1 cellular context compared by ENCODE assay signal in the genomic region with DNA sequence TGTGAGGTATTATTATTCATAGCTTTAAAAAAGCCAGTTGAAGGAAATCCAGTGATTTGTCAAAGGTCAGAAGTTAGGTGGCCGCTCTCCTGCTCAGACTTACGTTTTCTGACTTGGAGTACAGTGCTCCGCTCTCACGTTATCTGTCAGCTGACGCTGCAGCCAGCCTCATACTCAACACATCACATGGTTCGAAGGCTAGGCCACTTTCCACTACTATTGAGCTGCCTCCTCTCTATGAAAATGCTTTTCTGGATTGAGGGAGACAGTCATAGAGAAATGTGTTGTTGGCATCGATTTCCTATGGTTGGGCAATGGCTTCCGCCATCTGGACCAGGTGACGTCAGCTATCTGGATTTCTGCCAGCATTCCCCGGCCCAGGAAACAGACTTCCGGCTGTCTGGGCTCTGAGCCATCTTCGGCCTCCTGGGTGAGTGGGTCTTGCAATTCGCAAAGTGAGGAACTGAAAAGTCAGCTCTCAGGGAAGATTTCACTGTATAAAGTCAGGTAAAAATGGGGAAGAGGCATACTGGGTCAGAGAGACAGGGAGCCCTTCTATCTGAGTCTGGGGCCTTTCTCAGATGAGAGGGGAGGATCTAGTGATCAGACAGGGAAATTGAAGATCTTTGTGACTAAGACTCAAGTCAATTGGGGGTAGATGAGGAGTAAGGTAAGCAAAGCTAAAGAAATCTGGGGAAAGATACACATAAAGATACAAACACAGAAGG.
TF ChIP-seq lines count a peak whose summit lies in the region.

No MANE protein-coding gene starts in this region.

TF ChIP-seq in K562, 482 proteins besides CTCF, POLR2A, EP300 and RAD21 (continued from another document and continues in another):
- TF ChIP-seq, protein P1, sequence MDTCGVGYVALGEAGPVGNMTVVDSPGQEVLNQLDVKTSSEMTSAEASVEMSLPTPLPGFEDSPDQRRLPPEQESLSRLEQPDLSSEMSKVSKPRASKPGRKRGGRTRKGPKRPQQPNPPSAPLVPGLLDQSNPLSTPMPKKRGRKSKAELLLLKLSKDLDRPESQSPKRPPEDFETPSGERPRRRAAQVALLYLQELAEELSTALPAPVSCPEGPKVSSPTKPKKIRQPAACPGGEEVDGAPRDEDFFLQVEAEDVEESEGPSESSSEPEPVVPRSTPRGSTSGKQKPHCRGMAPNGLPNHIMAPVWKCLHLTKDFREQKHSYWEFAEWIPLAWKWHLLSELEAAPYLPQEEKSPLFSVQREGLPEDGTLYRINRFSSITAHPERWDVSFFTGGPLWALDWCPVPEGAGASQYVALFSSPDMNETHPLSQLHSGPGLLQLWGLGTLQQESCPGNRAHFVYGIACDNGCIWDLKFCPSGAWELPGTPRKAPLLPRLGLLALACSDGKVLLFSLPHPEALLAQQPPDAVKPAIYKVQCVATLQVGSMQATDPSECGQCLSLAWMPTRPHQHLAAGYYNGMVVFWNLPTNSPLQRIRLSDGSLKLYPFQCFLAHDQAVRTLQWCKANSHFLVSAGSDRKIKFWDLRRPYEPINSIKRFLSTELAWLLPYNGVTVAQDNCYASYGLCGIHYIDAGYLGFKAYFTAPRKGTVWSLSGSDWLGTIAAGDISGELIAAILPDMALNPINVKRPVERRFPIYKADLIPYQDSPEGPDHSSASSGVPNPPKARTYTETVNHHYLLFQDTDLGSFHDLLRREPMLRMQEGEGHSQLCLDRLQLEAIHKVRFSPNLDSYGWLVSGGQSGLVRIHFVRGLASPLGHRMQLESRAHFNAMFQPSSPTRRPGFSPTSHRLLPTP (IDR thresholded peaks at IDR 0.05; ENCODE audit: borderline replicate concordance, extremely low read depth, insufficient read length) = no peak
- TF ChIP-seq NFE2 (IDR thresholded peaks at IDR 0.05; ENCODE audit: low read depth) = no peak
- no peak for TF ChIP-seq CREBBP (IDR thresholded peaks at IDR 0.05; ENCODE audit: low read depth, low read length)
- TF ChIP-seq, protein P2, sequence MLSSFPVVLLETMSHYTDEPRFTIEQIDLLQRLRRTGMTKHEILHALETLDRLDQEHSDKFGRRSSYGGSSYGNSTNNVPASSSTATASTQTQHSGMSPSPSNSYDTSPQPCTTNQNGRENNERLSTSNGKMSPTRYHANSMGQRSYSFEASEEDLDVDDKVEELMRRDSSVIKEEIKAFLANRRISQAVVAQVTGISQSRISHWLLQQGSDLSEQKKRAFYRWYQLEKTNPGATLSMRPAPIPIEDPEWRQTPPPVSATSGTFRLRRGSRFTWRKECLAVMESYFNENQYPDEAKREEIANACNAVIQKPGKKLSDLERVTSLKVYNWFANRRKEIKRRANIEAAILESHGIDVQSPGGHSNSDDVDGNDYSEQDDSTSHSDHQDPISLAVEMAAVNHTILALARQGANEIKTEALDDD (IDR thresholded peaks at IDR 0.05) = no peak
- no peak for TF ChIP-seq NCOA2 (IDR thresholded peaks at IDR 0.05; ENCODE audit: partially characterized antibody in 2 of 2)
- no peak for TF ChIP-seq ZSCAN29 (IDR thresholded peaks at IDR 0.05)
- TF ChIP-seq, protein P3, sequence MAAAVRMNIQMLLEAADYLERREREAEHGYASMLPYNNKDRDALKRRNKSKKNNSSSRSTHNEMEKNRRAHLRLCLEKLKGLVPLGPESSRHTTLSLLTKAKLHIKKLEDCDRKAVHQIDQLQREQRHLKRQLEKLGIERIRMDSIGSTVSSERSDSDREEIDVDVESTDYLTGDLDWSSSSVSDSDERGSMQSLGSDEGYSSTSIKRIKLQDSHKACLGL (CRISPR knock-in tag; IDR thresholded peaks at IDR 0.05; ENCODE audit: borderline replicate concordance, poor library complexity, severe bottlenecking) = no peak
- TF ChIP-seq SAFB (IDR thresholded peaks at IDR 0.05; ENCODE audit: borderline replicate concordance, low read depth, low read length) = no peak
- TF ChIP-seq POLR3A (IDR thresholded peaks at IDR 0.05; ENCODE audit: borderline replicate concordance, extremely low read depth, insufficient read depth, insufficient read length) = no peak
- TF ChIP-seq STAT5A (IDR thresholded peaks at IDR 0.05; ENCODE audit: borderline replicate concordance, low read length) = no peak
- TF ChIP-seq PHF21A (IDR thresholded peaks at IDR 0.05; ENCODE audit: borderline replicate concordance, low read depth) = no peak
- TF ChIP-seq CSDE1 (IDR thresholded peaks at IDR 0.05) = peak in 1 of 2 experiments; percentile 66; a peak in 1 of 4 replicates
- TF ChIP-seq SRSF7 (optimal IDR thresholded peaks at IDR 0.05; ENCODE audit: low read depth, low read length) = no peak
- no peak for TF ChIP-seq ZNF347 (CRISPR knock-in tag; IDR thresholded peaks at IDR 0.05; ENCODE audit: low read depth)
- TF ChIP-seq PURB (CRISPR knock-in tag; IDR thresholded peaks at IDR 0.05; ENCODE audit: low read depth) = no peak
- TF ChIP-seq, protein P4, sequence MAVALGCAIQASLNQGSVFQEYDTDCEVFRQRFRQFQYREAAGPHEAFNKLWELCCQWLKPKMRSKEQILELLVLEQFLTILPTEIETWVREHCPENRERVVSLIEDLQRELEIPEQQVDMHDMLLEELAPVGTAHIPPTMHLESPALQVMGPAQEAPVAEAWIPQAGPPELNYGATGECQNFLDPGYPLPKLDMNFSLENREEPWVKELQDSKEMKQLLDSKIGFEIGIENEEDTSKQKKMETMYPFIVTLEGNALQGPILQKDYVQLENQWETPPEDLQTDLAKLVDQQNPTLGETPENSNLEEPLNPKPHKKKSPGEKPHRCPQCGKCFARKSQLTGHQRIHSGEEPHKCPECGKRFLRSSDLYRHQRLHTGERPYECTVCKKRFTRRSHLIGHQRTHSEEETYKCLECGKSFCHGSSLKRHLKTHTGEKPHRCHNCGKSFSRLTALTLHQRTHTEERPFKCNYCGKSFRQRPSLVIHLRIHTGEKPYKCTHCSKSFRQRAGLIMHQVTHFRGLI (CRISPR knock-in tag; IDR thresholded peaks at IDR 0.05) = peak; percentile 91
- TF ChIP-seq, protein P5, sequence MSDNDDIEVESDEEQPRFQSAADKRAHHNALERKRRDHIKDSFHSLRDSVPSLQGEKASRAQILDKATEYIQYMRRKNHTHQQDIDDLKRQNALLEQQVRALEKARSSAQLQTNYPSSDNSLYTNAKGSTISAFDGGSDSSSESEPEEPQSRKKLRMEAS (CRISPR knock-in tag; IDR thresholded peaks at IDR 0.05) = peak; percentile 69; the same call in 1 of the 2 replicates
- TF ChIP-seq FOSL1 (tag; conservative IDR thresholded peaks at IDR 0.05) = peak; percentile 90
- no peak for TF ChIP-seq NFE2L1 (tag; IDR thresholded peaks at IDR 0.05; ENCODE audit: borderline replicate concordance, low read depth)
- TF ChIP-seq, protein P6, sequence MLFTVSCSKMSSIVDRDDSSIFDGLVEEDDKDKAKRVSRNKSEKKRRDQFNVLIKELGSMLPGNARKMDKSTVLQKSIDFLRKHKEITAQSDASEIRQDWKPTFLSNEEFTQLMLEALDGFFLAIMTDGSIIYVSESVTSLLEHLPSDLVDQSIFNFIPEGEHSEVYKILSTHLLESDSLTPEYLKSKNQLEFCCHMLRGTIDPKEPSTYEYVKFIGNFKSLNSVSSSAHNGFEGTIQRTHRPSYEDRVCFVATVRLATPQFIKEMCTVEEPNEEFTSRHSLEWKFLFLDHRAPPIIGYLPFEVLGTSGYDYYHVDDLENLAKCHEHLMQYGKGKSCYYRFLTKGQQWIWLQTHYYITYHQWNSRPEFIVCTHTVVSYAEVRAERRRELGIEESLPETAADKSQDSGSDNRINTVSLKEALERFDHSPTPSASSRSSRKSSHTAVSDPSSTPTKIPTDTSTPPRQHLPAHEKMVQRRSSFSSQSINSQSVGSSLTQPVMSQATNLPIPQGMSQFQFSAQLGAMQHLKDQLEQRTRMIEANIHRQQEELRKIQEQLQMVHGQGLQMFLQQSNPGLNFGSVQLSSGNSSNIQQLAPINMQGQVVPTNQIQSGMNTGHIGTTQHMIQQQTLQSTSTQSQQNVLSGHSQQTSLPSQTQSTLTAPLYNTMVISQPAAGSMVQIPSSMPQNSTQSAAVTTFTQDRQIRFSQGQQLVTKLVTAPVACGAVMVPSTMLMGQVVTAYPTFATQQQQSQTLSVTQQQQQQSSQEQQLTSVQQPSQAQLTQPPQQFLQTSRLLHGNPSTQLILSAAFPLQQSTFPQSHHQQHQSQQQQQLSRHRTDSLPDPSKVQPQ (CRISPR knock-in tag; IDR thresholded peaks at IDR 0.05; ENCODE audit: borderline replicate concordance) = peak; percentile 85; the same call in 1 of the 2 replicates
- TF ChIP-seq, protein P7, sequence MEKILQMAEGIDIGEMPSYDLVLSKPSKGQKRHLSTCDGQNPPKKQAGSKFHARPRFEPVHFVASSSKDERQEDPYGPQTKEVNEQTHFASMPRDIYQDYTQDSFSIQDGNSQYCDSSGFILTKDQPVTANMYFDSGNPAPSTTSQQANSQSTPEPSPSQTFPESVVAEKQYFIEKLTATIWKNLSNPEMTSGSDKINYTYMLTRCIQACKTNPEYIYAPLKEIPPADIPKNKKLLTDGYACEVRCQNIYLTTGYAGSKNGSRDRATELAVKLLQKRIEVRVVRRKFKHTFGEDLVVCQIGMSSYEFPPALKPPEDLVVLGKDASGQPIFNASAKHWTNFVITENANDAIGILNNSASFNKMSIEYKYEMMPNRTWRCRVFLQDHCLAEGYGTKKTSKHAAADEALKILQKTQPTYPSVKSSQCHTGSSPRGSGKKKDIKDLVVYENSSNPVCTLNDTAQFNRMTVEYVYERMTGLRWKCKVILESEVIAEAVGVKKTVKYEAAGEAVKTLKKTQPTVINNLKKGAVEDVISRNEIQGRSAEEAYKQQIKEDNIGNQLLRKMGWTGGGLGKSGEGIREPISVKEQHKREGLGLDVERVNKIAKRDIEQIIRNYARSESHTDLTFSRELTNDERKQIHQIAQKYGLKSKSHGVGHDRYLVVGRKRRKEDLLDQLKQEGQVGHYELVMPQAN (IDR thresholded peaks at IDR 0.05; ENCODE audit: borderline replicate concordance) = no peak
- TF ChIP-seq XRCC4 (IDR thresholded peaks at IDR 0.05; ENCODE audit: extremely low read depth, insufficient read depth, insufficient read length) = no peak
- no peak for TF ChIP-seq FIP1L1 (IDR thresholded peaks at IDR 0.05; ENCODE audit: low read depth, low read length, poor library complexity, severe bottlenecking)
- TF ChIP-seq, protein P8, sequence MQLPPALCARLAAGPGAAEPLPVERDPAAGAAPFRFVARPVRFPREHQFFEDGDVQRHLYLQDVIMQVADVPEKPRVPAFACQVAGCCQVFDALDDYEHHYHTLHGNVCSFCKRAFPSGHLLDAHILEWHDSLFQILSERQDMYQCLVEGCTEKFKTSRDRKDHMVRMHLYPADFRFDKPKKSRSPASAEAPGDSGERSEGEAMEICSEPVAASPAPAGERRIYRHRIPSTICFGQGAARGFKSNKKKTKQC (CRISPR knock-in tag; IDR thresholded peaks at IDR 0.05) = 0 out of 2 replicates have a peak, but pooled peaks have one; percentile 61
- TF ChIP-seq, protein P9, sequence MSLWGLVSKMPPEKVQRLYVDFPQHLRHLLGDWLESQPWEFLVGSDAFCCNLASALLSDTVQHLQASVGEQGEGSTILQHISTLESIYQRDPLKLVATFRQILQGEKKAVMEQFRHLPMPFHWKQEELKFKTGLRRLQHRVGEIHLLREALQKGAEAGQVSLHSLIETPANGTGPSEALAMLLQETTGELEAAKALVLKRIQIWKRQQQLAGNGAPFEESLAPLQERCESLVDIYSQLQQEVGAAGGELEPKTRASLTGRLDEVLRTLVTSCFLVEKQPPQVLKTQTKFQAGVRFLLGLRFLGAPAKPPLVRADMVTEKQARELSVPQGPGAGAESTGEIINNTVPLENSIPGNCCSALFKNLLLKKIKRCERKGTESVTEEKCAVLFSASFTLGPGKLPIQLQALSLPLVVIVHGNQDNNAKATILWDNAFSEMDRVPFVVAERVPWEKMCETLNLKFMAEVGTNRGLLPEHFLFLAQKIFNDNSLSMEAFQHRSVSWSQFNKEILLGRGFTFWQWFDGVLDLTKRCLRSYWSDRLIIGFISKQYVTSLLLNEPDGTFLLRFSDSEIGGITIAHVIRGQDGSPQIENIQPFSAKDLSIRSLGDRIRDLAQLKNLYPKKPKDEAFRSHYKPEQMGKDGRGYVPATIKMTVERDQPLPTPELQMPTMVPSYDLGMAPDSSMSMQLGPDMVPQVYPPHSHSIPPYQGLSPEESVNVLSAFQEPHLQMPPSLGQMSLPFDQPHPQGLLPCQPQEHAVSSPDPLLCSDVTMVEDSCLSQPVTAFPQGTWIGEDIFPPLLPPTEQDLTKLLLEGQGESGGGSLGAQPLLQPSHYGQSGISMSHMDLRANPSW (CRISPR knock-in tag; IDR thresholded peaks at IDR 0.05) = no peak
- no peak for TF ChIP-seq NCOA4 (IDR thresholded peaks at IDR 0.05; ENCODE audit: partially characterized antibody)
- no peak; the same call in 1 of the 2 replicates for TF ChIP-seq ZNF24 (IDR thresholded peaks at IDR 0.05)
- TF ChIP-seq BMI1 (IDR thresholded peaks at IDR 0.05; ENCODE audit: low read length) = no peak
- no peak for TF ChIP-seq KAT2B (IDR thresholded peaks at IDR 0.05; ENCODE audit: low read depth, low read length)
- TF ChIP-seq FOXM1 (IDR thresholded peaks at IDR 0.05; ENCODE audit: low read depth) = no peak
- TF ChIP-seq FOXM1 (CRISPR knock-in tag; IDR thresholded peaks at IDR 0.05; ENCODE audit: low read depth) = no peak
- TF ChIP-seq BACH1 (tag; IDR thresholded peaks at IDR 0.05) = peak; percentile 94
- no peak for TF ChIP-seq U2AF1 (optimal IDR thresholded peaks at IDR 0.05; ENCODE audit: low read depth, low read length)
- no peak for TF ChIP-seq FOXA1 (IDR thresholded peaks at IDR 0.05; ENCODE audit: borderline replicate concordance)
